ENCODE assay signal across 8 cellular contexts in genomic region chr12:53725824-53726223, GRCh38. TPM values are rescaled to one million over a fixed set of nuclear protein-coding genes. Genes with fewer than 3 reads are reported as not detected.
DNase-seq lines count a peak whose midpoint lies in the region; ATAC-seq and TF ChIP-seq lines count a peak whose summit lies in the region.

No MANE protein-coding gene starts in this region.

- no peak overlapping the region for H3K27ac Mint-ChIP-seq in glutamatergic neuron (ENCODE audit: unreplicated experiment)

- H3K4me3 ChIP-seq in DND-41 (ENCODE audit: low read depth in 1 of 2, low read length in 2 of 2): peak overlapping the region in 1 of 2 experiments; percentile 94; a peak in 2 of 4 replicates
- H3K4me3 ChIP-seq in SK-N-MC: peak overlapping the region; percentile 84
- peak overlapping the region; percentile 80 to 82 (median 81) for H3K4me3 ChIP-seq in esophagus muscularis mucosa
- H3K4me3 ChIP-seq in gastrocnemius medialis: peak overlapping the region; percentile 69 to 93 (median 82)

- no peaks in the 10 kb centered on the region for H3K9me3 ChIP-seq in DND-41 (ENCODE audit: insufficient read depth, low read length, severe bottlenecking)
- H3K9me3 ChIP-seq in SK-N-MC (ENCODE audit: low read depth, low read length): no peaks in the 10 kb centered on the region
- H3K9me3 ChIP-seq in esophagus muscularis mucosa: no peaks in the 10 kb centered on the region
- no peaks in the 10 kb centered on the region for H3K9me3 ChIP-seq in gastrocnemius medialis

- WGBS in esophagus muscularis mucosa: 36% methylated on average over 4 of the region's 4 CpGs

- peaks cover 3% of the 10 kb centered on the region for H3K9me3 Mint-ChIP-seq in glutamatergic neuron (ENCODE audit: unreplicated experiment)

- H4K20me1 ChIP-seq in DND-41 (ENCODE audit: insufficient read depth, low read length): no peaks in the 10 kb centered on the region

- peak overlapping the region; percentile 77 for H3K4me2 ChIP-seq in DND-41 (ENCODE audit: insufficient read depth, low read length)

- no peak for TF ChIP-seq CTCF in DND-41 (IDR thresholded peaks at IDR 0.05; ENCODE audit: borderline replicate concordance, extremely low read depth, low read length, poor library complexity, severe bottlenecking)
- TF ChIP-seq CTCF in esophagus muscularis mucosa (IDR thresholded peaks at IDR 0.05): no peak
- TF ChIP-seq CTCF in gastrocnemius medialis (IDR thresholded peaks at IDR 0.05 in 4 of 5, conservative IDR thresholded peaks at IDR 0.05 in 1 of 5): no peak
- no peak for TF ChIP-seq CTCF in glutamatergic neuron (IDR thresholded peaks at IDR 0.05; ENCODE audit: partially characterized antibody, unreplicated experiment)

- no peak overlapping the region for H3K4me3 Mint-ChIP-seq in glutamatergic neuron (ENCODE audit: unreplicated experiment)

- in situ Hi-C loops in gastrocnemius medialis (cut with MboI; ENCODE audit: low sequenced_read_pairs in 4 of 4): no loop called here

- TF ChIP-seq EP300 in esophagus muscularis mucosa (IDR thresholded peaks at IDR 0.05): no peak

- ATAC-seq in DND-41 (ENCODE audit: insufficient read depth, low read depth) (no peak), gastrocnemius medialis (no peak), GM19452 (IDR thresholded peaks at IDR 0.05; ENCODE audit: unreplicated experiment) (no peak)

- peaks cover 12% of the 10 kb centered on the region for H3K36me3 Mint-ChIP-seq in glutamatergic neuron (ENCODE audit: unreplicated experiment)

- H3K9ac ChIP-seq in DND-41 (ENCODE audit: low read depth, low read length) (peak overlapping the region; percentile 58; the same call in 1 of the 2 replicates), SK-N-MC (ENCODE audit: insufficient read length) (peak overlapping the region; percentile 81)

- TF ChIP-seq POLR2A in esophagus muscularis mucosa (IDR thresholded peaks at IDR 0.05; ENCODE audit: low read depth): no peak
- no peak for TF ChIP-seq POLR2A in gastrocnemius medialis (IDR thresholded peaks at IDR 0.05)

- H3K27ac ChIP-seq in DND-41 (ENCODE audit: low read length) (no peak overlapping the region), SK-N-MC (no peak overlapping the region), esophagus muscularis mucosa (replicated peaks in 1 of 4) (no peak overlapping the region), gastrocnemius medialis (peak overlapping the region in 3 of 4 donors; percentile 90 to 98 (median 96))

- H3K4me1 Mint-ChIP-seq in glutamatergic neuron (ENCODE audit: low read depth, unreplicated experiment): no peaks in the 10 kb centered on the region

- peaks cover 11% of the 10 kb centered on the region; the same call in 1 of the 2 replicates for H3K79me2 ChIP-seq in DND-41 (ENCODE audit: insufficient read depth, low read length)

- H2AFZ ChIP-seq in DND-41 (ENCODE audit: low read depth, low read length): no peak overlapping the region

- peaks cover 30% of the 10 kb centered on the region for H3K36me3 ChIP-seq in DND-41 (ENCODE audit: insufficient read depth, low read length)
- H3K36me3 ChIP-seq in SK-N-MC (ENCODE audit: insufficient read depth, low read length): no peaks in the 10 kb centered on the region
- peaks cover 33 to 46% (median 42%) of the 10 kb centered on the region in 4 donors for H3K36me3 ChIP-seq in esophagus muscularis mucosa
- H3K36me3 ChIP-seq in gastrocnemius medialis: peaks cover 0 to 42% of the 10 kb centered on the region in 2 donors

- no peak for DNase-seq in DND-41
- DNase-seq in SK-N-MC (ENCODE audit: low read depth, low spot score): no peak
- no peak for DNase-seq in esophagus muscularis mucosa (ENCODE audit: extremely low spot score)
- DNase-seq in gastrocnemius medialis: no peak
- DNase-seq in NCI-H526 treated with DMSO at 0.1 percent for 48 hours (lab: John Stamatoyannopoulos, UW): no peak
- no peak for DNase-seq in glutamatergic neuron
- DNase-seq in GM19240 (ENCODE audit: insufficient read length, low spot score): no peak

- peaks cover 26% of the 10 kb centered on the region for H3K4me1 ChIP-seq in DND-41 (ENCODE audit: insufficient read depth, low read length)
- peaks cover 14 to 29% (median 23%) of the 10 kb centered on the region in 4 donors for H3K4me1 ChIP-seq in esophagus muscularis mucosa
- peaks cover 18% of the 10 kb centered on the region in 2 donors for H3K4me1 ChIP-seq in gastrocnemius medialis

- H3K27me3 ChIP-seq in DND-41 (ENCODE audit: insufficient read depth, low read length, poor library complexity) (no peaks in the 10 kb centered on the region), esophagus muscularis mucosa (no peaks in the 10 kb centered on the region), gastrocnemius medialis (no peaks in the 10 kb centered on the region)

- intact Hi-C loops in esophagus muscularis mucosa (cut with DNase I) (no loop called here), gastrocnemius medialis (cut with DNase I; ENCODE audit: low total_unique reads) (loop anchor here (2.0 to 10.0 kb wide), 5 partner anchors 21 to 649 kb away; partner anchors contain the start of genes AAAS, ATF7, CBX5 and HNRNPA1)

- peaks cover 7% of the 10 kb centered on the region for H3K27me3 Mint-ChIP-seq in glutamatergic neuron (ENCODE audit: unreplicated experiment)

RNA-seq across cellular contexts. Expression of gene CALCOCO1, which starts 1.4 kb away (rescaled TPM):
- 100 to 1,000 TPM; 252 to 487 (median 347) TPM for total RNA-seq in esophagus muscularis mucosa
- 100 to 1,000 TPM; 158 to 385 (median 239) TPM for total RNA-seq in gastrocnemius medialis
- 151 TPM for total RNA-seq in glutamatergic neuron (ENCODE audit: unreplicated experiment)

RNA-seq across cellular contexts. Expression of gene CISTR, which starts 26.0 kb away (rescaled TPM):
- not detected for total RNA-seq in esophagus muscularis mucosa
- not detected for total RNA-seq in gastrocnemius medialis
- not detected for total RNA-seq in glutamatergic neuron (ENCODE audit: unreplicated experiment)

RNA-seq across cellular contexts. Expression of gene ATP5MC2, which starts 49.9 kb away (rescaled TPM):
- total RNA-seq in esophagus muscularis mucosa (100 to 1,000 TPM; 204 to 266 (median 235) TPM), gastrocnemius medialis (100 to 1,000 TPM; 428 to 714 (median 580) TPM), glutamatergic neuron (ENCODE audit: unreplicated experiment) (283 TPM)

Comparison
In these comparisons a context has a peak if more than half of its experiments do, and no peak if none do; other contexts are left out.
1. H3K27ac ChIP-seq: peak in gastrocnemius medialis (3 of 4); none in DND-41 (single experiment), SK-N-MC (single experiment) and esophagus muscularis mucosa (0 of 4).